Comparison of ENCODE assay signal across 8 cellular contexts in the genomic region with DNA sequence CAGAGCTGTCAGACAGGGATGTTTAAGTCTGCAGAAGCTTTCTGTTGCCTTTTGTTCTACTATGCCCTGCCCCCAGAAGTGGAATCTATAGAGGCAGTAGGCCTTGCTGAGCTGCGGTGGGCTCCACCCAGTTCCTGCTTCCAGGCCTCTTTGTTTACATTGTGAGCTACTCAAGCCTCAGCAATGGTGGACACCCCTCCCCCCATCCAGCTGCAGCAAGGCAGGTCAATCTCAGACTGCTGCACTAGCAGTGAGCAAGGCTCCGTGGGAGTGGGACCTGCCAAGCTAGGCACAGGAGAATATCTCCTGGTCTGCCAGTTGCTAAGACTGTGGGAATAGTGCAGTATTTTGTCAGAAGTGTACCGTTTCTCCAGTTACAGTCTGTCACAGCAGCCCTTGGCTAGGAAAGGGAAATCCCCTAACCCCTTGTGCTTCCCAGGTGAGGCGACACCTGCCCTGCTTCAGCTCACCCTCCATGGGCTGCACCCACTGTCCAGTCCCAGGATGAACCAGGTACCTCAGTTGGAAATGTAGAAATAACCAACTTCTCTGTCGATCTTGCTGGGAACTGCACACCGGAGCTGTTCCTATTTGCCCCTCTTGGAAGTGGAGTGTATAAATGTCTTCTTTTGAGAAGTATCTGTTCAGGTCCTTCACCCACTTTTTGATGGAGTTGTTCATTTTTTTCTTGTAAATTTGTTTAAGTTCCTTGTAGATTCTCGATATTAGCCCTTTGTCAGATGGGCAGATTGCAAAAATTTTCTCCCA.
DNase-seq lines count a peak whose midpoint lies in the region; ATAC-seq and TF ChIP-seq lines count a peak whose summit lies in the region.

No MANE protein-coding gene starts in this region.

- intact Hi-C loops in body of pancreas (cut with DNase I), result no loop called here
- intact Hi-C loops in right cardiac atrium (cut with DNase I), result no loop called here

- no peak overlapping the region for H3K27ac ChIP-seq in body of pancreas
- no peak overlapping the region for H3K27ac ChIP-seq in right cardiac atrium (ENCODE audit: low read length)
- H3K27ac ChIP-seq in caudate nucleus (ENCODE audit: low read depth, low read length), result no peak overlapping the region

- peaks cover 81% of the 10 kb centered on the region for H3K9me3 Mint-ChIP-seq in nephron progenitor cell

- peaks cover 17% of the 10 kb centered on the region for H3K4me1 Mint-ChIP-seq in nephron progenitor cell

- H3K4me3 Mint-ChIP-seq in nephron progenitor cell, result no peak overlapping the region

- no peaks in the 10 kb centered on the region for H3K27me3 ChIP-seq in body of pancreas
- H3K27me3 ChIP-seq in right cardiac atrium (ENCODE audit: control insufficient read depth, insufficient read depth), result no peaks in the 10 kb centered on the region

- H3K27ac Mint-ChIP-seq in nephron progenitor cell, result peak overlapping the region; percentile 34

- peaks cover 41% of the 10 kb centered on the region for H3K36me3 Mint-ChIP-seq in nephron progenitor cell (ENCODE audit: low read depth)

- ATAC-seq in body of pancreas (no peak), HG02973 (IDR thresholded peaks at IDR 0.05; ENCODE audit: unreplicated experiment) (no peak), right cardiac atrium (no peak)

- H3K27me3 Mint-ChIP-seq in nephron progenitor cell (ENCODE audit: low read depth, poor library complexity), result no peaks in the 10 kb centered on the region

- H3K9me3 ChIP-seq in body of pancreas, result no peaks in the 10 kb centered on the region
- H3K9me3 ChIP-seq in right cardiac atrium (ENCODE audit: control insufficient read depth, low read length), result no peaks in the 10 kb centered on the region

- no peak for TF ChIP-seq CTCF in body of pancreas (IDR thresholded peaks at IDR 0.05)
- no peak for TF ChIP-seq CTCF in nephron progenitor cell (IDR thresholded peaks at IDR 0.05)

- TF ChIP-seq POLR2A in body of pancreas (IDR thresholded peaks at IDR 0.05), result no peak

- no peak overlapping the region for H3K4me3 ChIP-seq in body of pancreas
- no peak overlapping the region for H3K4me3 ChIP-seq in right cardiac atrium (ENCODE audit: low read length)

- DNase-seq in HK-2 (ENCODE audit: unreplicated experiment) (peak; percentile 35), OCI-M1 (lab: John Stamatoyannopoulos, UW) (peak; percentile 72), body of pancreas (peak; percentile 20 to 78 (median 62)), nephron progenitor cell (peak; percentile 28), GM03348 (ENCODE audit: low spot score) (no peak), right cardiac atrium (no peak), caudate nucleus (lab: John Stamatoyannopoulos, UW) (no peak)

- H3K4me1 ChIP-seq in body of pancreas (no peaks in the 10 kb centered on the region), right cardiac atrium (ENCODE audit: control insufficient read depth, insufficient read depth, low read length) (no peaks in the 10 kb centered on the region)

- WGBS in body of pancreas, 2 donors, result 66 to 94% methylated on average over 6 to 7 of the region's 7 CpGs
- WGBS in right cardiac atrium, result 82% methylated on average over 7 of the region's 7 CpGs

- no peaks in the 10 kb centered on the region for H3K36me3 ChIP-seq in body of pancreas (replicated peaks in 1 of 2; ENCODE audit: insufficient read depth in 1 of 2, low read depth in 2 of 2)

Comparison
In these comparisons a context has a peak if more than half of its experiments do, and no peak if none do; other contexts are left out.
1. DNase-seq: peak in HK-2 (single experiment), OCI-M1 (single experiment), body of pancreas (4 of 4) and nephron progenitor cell (single experiment); none in GM03348 (single experiment), right cardiac atrium (0 of 3) and caudate nucleus (0 of 61).